1 cellular context compared by ENCODE assay signal in the genomic region with DNA sequence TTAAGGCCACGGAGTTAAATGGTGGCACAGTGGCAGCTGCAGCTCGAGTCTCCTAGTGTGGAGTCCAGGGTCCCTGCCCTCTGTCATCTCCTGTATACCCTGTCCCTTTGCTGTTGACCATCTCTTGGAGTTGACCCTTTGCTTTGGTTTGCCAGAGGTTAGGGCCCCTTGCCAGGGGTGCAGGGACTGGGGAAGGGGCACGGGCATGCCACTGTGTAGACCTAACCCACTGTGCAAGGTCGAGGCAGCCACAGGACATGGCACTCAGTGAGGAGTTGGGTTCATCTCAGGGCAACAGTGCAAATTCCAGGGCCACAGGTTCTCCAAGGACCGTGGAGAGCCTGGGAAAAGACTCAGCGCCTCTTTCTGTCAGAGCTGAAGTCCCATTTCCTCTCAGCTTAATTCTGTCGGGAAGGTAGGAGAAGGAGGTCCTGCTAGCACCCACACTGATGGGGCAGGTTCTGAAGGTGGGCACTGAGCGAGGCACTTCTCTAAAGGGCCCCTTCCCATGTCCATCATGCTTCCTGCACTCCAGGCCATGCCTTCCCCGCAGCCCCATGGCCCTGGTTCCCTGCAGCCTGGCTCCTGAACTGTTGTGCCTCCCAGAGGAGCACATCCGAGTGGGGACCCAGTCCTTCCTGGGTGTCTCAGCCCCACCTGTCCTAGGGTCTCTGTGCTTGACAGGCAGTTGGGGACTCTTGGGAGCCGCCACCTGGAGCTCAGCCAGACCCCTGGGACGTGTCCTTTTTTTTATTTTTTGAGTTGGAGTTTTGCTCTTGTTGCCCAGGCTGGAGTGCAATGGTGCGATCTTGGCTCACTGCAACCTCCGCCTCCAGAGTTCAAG.
A peak's percentile ranks its signal among the peaks of the same experiment; 100 is the strongest.
TF ChIP-seq lines count a peak whose summit lies in the region.

No MANE protein-coding gene starts in this region.

TF ChIP-seq in HepG2, 621 proteins besides CTCF, POLR2A, EP300 and RAD21 (continues in another document):
- TF ChIP-seq, protein P1, sequence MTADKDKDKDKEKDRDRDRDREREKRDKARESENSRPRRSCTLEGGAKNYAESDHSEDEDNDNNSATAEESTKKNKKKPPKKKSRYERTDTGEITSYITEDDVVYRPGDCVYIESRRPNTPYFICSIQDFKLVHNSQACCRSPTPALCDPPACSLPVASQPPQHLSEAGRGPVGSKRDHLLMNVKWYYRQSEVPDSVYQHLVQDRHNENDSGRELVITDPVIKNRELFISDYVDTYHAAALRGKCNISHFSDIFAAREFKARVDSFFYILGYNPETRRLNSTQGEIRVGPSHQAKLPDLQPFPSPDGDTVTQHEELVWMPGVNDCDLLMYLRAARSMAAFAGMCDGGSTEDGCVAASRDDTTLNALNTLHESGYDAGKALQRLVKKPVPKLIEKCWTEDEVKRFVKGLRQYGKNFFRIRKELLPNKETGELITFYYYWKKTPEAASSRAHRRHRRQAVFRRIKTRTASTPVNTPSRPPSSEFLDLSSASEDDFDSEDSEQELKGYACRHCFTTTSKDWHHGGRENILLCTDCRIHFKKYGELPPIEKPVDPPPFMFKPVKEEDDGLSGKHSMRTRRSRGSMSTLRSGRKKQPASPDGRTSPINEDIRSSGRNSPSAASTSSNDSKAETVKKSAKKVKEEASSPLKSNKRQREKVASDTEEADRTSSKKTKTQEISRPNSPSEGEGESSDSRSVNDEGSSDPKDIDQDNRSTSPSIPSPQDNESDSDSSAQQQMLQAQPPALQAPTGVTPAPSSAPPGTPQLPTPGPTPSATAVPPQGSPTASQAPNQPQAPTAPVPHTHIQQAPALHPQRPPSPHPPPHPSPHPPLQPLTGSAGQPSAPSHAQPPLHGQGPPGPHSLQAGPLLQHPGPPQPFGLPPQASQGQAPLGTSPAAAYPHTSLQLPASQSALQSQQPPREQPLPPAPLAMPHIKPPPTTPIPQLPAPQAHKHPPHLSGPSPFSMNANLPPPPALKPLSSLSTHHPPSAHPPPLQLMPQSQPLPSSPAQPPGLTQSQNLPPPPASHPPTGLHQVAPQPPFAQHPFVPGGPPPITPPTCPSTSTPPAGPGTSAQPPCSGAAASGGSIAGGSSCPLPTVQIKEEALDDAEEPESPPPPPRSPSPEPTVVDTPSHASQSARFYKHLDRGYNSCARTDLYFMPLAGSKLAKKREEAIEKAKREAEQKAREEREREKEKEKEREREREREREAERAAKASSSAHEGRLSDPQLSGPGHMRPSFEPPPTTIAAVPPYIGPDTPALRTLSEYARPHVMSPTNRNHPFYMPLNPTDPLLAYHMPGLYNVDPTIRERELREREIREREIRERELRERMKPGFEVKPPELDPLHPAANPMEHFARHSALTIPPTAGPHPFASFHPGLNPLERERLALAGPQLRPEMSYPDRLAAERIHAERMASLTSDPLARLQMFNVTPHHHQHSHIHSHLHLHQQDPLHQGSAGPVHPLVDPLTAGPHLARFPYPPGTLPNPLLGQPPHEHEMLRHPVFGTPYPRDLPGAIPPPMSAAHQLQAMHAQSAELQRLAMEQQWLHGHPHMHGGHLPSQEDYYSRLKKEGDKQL (CRISPR knock-in tag; IDR thresholded peaks at IDR 0.05; ENCODE audit: low read depth) = no peak
- TF ChIP-seq, protein P2, sequence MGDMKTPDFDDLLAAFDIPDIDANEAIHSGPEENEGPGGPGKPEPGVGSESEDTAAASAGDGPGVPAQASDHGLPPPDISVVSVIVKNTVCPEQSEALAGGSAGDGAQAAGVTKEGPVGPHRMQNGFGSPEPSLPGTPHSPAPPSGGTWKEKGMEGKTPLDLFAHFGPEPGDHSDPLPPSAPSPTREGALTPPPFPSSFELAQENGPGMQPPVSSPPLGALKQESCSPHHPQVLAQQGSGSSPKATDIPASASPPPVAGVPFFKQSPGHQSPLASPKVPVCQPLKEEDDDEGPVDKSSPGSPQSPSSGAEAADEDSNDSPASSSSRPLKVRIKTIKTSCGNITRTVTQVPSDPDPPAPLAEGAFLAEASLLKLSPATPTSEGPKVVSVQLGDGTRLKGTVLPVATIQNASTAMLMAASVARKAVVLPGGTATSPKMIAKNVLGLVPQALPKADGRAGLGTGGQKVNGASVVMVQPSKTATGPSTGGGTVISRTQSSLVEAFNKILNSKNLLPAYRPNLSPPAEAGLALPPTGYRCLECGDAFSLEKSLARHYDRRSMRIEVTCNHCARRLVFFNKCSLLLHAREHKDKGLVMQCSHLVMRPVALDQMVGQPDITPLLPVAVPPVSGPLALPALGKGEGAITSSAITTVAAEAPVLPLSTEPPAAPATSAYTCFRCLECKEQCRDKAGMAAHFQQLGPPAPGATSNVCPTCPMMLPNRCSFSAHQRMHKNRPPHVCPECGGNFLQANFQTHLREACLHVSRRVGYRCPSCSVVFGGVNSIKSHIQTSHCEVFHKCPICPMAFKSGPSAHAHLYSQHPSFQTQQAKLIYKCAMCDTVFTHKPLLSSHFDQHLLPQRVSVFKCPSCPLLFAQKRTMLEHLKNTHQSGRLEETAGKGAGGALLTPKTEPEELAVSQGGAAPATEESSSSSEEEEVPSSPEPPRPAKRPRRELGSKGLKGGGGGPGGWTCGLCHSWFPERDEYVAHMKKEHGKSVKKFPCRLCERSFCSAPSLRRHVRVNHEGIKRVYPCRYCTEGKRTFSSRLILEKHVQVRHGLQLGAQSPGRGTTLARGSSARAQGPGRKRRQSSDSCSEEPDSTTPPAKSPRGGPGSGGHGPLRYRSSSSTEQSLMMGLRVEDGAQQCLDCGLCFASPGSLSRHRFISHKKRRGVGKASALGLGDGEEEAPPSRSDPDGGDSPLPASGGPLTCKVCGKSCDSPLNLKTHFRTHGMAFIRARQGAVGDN (CRISPR knock-in tag; IDR thresholded peaks at IDR 0.05) = peak; percentile 67
- TF ChIP-seq ZFY (CRISPR knock-in tag; IDR thresholded peaks at IDR 0.05) (peak; percentile 10; the same call in 1 of the 2 replicates), ZNF234 (CRISPR knock-in tag; conservative IDR thresholded peaks at IDR 0.05) (no peak), MZF1 (CRISPR knock-in tag; IDR thresholded peaks at IDR 0.05; ENCODE audit: borderline replicate concordance) (no peak), MTF1 (CRISPR knock-in tag; IDR thresholded peaks at IDR 0.05) (no peak), YEATS4 (CRISPR knock-in tag; IDR thresholded peaks at IDR 0.05; ENCODE audit: borderline replicate concordance) (no peak), SOX6 (IDR thresholded peaks at IDR 0.05) (no peak), SOX6 (CRISPR knock-in tag; IDR thresholded peaks at IDR 0.05) (0 out of 2 replicates have a peak, but pooled peaks have one; percentile 28), BORCS8-MEF2B (CRISPR knock-in tag; IDR thresholded peaks at IDR 0.05) (0 out of 2 replicates have a peak, but pooled peaks have one; percentile 40), CC2D1A (CRISPR knock-in tag; IDR thresholded peaks at IDR 0.05) (no peak), CBX5 (CRISPR knock-in tag; IDR thresholded peaks at IDR 0.05; ENCODE audit: borderline replicate concordance) (no peak), NFKB2 (CRISPR knock-in tag; IDR thresholded peaks at IDR 0.05; ENCODE audit: borderline replicate concordance) (peak; percentile 26; the same call in 1 of the 2 replicates), KMT2A (CRISPR knock-in tag; IDR thresholded peaks at IDR 0.05) (0 out of 2 replicates have a peak, but pooled peaks have one; percentile 23), ZNF598 (CRISPR knock-in tag; IDR thresholded peaks at IDR 0.05; ENCODE audit: borderline replicate concordance) (no peak), SALL1 (CRISPR knock-in tag; IDR thresholded peaks at IDR 0.05) (peak; percentile 19; the same call in 1 of the 2 replicates), ZNF816 (CRISPR knock-in tag; IDR thresholded peaks at IDR 0.05; ENCODE audit: borderline replicate concordance) (0 out of 2 replicates have a peak, but pooled peaks have one; percentile 62), REPIN1 (CRISPR knock-in tag; IDR thresholded peaks at IDR 0.05; ENCODE audit: borderline replicate concordance, low read depth) (no peak)
- TF ChIP-seq, protein P3, sequence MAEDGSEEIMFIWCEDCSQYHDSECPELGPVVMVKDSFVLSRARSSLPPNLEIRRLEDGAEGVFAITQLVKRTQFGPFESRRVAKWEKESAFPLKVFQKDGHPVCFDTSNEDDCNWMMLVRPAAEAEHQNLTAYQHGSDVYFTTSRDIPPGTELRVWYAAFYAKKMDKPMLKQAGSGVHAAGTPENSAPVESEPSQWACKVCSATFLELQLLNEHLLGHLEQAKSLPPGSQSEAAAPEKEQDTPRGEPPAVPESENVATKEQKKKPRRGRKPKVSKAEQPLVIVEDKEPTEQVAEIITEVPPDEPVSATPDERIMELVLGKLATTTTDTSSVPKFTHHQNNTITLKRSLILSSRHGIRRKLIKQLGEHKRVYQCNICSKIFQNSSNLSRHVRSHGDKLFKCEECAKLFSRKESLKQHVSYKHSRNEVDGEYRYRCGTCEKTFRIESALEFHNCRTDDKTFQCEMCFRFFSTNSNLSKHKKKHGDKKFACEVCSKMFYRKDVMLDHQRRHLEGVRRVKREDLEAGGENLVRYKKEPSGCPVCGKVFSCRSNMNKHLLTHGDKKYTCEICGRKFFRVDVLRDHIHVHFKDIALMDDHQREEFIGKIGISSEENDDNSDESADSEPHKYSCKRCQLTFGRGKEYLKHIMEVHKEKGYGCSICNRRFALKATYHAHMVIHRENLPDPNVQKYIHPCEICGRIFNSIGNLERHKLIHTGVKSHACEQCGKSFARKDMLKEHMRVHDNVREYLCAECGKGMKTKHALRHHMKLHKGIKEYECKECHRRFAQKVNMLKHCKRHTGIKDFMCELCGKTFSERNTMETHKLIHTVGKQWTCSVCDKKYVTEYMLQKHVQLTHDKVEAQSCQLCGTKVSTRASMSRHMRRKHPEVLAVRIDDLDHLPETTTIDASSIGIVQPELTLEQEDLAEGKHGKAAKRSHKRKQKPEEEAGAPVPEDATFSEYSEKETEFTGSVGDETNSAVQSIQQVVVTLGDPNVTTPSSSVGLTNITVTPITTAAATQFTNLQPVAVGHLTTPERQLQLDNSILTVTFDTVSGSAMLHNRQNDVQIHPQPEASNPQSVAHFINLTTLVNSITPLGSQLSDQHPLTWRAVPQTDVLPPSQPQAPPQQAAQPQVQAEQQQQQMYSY (CRISPR knock-in tag; IDR thresholded peaks at IDR 0.05) = peak; percentile 87
- TF ChIP-seq, protein P4, sequence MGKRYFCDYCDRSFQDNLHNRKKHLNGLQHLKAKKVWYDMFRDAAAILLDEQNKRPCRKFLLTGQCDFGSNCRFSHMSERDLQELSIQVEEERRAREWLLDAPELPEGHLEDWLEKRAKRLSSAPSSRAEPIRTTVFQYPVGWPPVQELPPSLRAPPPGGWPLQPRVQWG (CRISPR knock-in tag; IDR thresholded peaks at IDR 0.05; ENCODE audit: borderline replicate concordance, low read depth) = no peak
- TF ChIP-seq, protein P5, sequence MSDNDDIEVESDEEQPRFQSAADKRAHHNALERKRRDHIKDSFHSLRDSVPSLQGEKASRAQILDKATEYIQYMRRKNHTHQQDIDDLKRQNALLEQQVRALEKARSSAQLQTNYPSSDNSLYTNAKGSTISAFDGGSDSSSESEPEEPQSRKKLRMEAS (IDR thresholded peaks at IDR 0.05) = peak; percentile 5; the same call in 1 of the 2 replicates
- TF ChIP-seq, protein P6, sequence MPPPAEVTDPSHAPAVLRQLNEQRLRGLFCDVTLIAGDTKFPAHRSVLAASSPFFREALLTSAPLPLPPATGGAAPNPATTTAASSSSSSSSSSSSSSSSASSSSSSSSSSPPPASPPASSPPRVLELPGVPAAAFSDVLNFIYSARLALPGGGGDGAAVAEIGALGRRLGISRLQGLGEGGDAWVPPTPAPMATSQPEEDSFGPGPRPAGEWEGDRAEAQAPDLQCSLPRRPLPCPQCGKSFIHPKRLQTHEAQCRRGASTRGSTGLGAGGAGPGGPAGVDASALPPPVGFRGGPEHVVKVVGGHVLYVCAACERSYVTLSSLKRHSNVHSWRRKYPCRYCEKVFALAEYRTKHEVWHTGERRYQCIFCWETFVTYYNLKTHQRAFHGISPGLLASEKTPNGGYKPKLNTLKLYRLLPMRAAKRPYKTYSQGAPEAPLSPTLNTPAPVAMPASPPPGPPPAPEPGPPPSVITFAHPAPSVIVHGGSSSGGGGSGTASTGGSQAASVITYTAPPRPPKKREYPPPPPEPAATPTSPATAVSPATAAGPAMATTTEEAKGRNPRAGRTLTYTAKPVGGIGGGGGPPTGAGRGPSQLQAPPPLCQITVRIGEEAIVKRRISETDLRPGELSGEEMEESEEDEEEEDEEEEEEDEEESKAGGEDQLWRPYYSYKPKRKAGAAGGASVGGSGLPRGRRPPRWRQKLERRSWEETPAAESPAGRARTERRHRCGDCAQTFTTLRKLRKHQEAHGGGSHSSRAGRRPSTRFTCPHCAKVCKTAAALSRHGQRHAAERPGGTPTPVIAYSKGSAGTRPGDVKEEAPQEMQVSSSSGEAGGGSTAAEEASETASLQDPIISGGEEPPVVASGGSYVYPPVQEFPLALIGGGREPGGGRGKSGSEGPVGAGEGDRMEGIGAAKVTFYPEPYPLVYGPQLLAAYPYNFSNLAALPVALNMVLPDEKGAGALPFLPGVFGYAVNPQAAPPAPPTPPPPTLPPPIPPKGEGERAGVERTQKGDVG (CRISPR knock-in tag; IDR thresholded peaks at IDR 0.05; ENCODE audit: borderline replicate concordance) = 0 out of 2 replicates have a peak, but pooled peaks have one; percentile 14
- TF ChIP-seq, protein P7, sequence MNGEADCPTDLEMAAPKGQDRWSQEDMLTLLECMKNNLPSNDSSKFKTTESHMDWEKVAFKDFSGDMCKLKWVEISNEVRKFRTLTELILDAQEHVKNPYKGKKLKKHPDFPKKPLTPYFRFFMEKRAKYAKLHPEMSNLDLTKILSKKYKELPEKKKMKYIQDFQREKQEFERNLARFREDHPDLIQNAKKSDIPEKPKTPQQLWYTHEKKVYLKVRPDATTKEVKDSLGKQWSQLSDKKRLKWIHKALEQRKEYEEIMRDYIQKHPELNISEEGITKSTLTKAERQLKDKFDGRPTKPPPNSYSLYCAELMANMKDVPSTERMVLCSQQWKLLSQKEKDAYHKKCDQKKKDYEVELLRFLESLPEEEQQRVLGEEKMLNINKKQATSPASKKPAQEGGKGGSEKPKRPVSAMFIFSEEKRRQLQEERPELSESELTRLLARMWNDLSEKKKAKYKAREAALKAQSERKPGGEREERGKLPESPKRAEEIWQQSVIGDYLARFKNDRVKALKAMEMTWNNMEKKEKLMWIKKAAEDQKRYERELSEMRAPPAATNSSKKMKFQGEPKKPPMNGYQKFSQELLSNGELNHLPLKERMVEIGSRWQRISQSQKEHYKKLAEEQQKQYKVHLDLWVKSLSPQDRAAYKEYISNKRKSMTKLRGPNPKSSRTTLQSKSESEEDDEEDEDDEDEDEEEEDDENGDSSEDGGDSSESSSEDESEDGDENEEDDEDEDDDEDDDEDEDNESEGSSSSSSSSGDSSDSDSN (CRISPR knock-in tag; IDR thresholded peaks at IDR 0.05) = no peak
- TF ChIP-seq, protein P8, sequence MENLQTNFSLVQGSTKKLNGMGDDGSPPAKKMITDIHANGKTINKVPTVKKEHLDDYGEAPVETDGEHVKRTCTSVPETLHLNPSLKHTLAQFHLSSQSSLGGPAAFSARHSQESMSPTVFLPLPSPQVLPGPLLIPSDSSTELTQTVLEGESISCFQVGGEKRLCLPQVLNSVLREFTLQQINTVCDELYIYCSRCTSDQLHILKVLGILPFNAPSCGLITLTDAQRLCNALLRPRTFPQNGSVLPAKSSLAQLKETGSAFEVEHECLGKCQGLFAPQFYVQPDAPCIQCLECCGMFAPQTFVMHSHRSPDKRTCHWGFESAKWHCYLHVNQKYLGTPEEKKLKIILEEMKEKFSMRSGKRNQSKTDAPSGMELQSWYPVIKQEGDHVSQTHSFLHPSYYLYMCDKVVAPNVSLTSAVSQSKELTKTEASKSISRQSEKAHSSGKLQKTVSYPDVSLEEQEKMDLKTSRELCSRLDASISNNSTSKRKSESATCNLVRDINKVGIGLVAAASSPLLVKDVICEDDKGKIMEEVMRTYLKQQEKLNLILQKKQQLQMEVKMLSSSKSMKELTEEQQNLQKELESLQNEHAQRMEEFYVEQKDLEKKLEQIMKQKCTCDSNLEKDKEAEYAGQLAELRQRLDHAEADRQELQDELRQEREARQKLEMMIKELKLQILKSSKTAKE (CRISPR knock-in tag; IDR thresholded peaks at IDR 0.05; ENCODE audit: borderline replicate concordance) = no peak
